Comparison of ENCODE assay signal across 8 cellular contexts in the genomic region with DNA sequence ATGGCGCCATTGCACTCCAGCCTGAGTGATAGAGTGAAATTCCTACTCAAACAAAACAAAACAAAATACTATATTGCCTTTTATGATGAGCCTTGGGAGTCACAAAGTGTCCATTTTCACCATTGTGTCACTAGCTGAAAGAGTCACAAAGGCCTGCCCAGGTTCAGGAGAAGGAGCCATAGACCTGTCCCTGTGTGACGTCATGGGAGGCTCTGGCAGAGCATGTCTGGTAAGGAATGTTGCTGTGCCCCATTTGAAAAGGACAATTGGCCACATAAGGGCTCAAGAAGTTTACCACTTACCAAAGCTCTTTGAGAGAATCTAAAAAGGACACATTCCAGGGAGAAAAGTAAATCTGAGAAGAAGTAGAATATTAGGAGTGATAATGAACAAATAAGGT.
"Had no signal": no experiment of that assay in that cellular context is flagged by ENCODE, and none has a peak within 500 bp of the region (broad histone marks: within the 10 kb centered on the region; RNA-seq: fewer than 3 reads in every experiment).

No MANE protein-coding gene starts in this region.

- H3K4me3 ChIP-seq: GM12878 had no signal

- DNase-seq: GDM1, GF-D8 had no signal

- FAIRE-seq: G401.6, GM12878, GM12891, GM12892, GM18507, GM19239 had no signal

- ATAC-seq: GM12878 had no signal
